Comparison of ENCODE assay signal across 19 cellular contexts in genomic region chr22:28497188-28497587, GRCh38.
DNase-seq lines count a peak whose midpoint lies in the region; ATAC-seq and TF ChIP-seq lines count a peak whose summit lies in the region.
"Had no signal": no experiment of that assay in that cellular context is flagged by ENCODE, and none has a peak within 500 bp of the region (broad histone marks: within the 10 kb centered on the region; RNA-seq: fewer than 3 reads in every experiment).

No MANE protein-coding gene starts in this region.

- H3K27ac Mint-ChIP-seq in chondrocyte (ENCODE audit: unreplicated experiment): no peak overlapping the region
- H3K27ac Mint-ChIP-seq in activated T-cell treated with anti-CD3 and anti-CD28 coated beads, Interleukin-2, amount 50 U/mL, for 24 hours: no peak overlapping the region
- H3K27ac Mint-ChIP-seq: CD8-positive, alpha-beta memory T cell had no signal

- H3K4me3 ChIP-seq in DND-41 (ENCODE audit: low read depth in 1 of 2, low read length in 2 of 2) (no peak overlapping the region), Loucy (ENCODE audit: low read length, poor library complexity, severe bottlenecking) (peak overlapping the region; percentile 36)
- H3K4me3 ChIP-seq: BLaER1, GM12878, MG63 had no signal

- H3K36me3 Mint-ChIP-seq in chondrocyte (ENCODE audit: low read depth): peaks cover 1% of the 10 kb centered on the region
- H3K36me3 Mint-ChIP-seq in activated T-cell treated with anti-CD3 and anti-CD28 coated beads, Interleukin-2, amount 50 U/mL, for 24 hours (ENCODE audit: low read depth): no peaks in the 10 kb centered on the region
- H3K36me3 Mint-ChIP-seq: CD8-positive, alpha-beta memory T cell had no signal

- H3K27ac ChIP-seq in DND-41 (ENCODE audit: low read length): peak overlapping the region; percentile 74
- H3K27ac ChIP-seq: BLaER1, HL-60 had no signal

- H3K9me3 Mint-ChIP-seq in chondrocyte (ENCODE audit: low read depth): peaks cover 3% of the 10 kb centered on the region
- H3K9me3 Mint-ChIP-seq in activated T-cell treated with anti-CD3 and anti-CD28 coated beads, Interleukin-2, amount 50 U/mL, for 24 hours: no peaks in the 10 kb centered on the region
- H3K9me3 Mint-ChIP-seq: CD8-positive, alpha-beta memory T cell had no signal

- peaks cover 84% of the 10 kb centered on the region for H3K4me1 ChIP-seq in DND-41 (ENCODE audit: insufficient read depth, low read length)
- H3K4me1 ChIP-seq in Loucy (ENCODE audit: insufficient read depth, low read length, poor library complexity, severe bottlenecking): peaks cover 87% of the 10 kb centered on the region
- H3K4me1 ChIP-seq: BLaER1 had no signal

- H3F3A ChIP-seq in Loucy (ENCODE audit: low read depth): peaks cover 8% of the 10 kb centered on the region; the same call in 1 of the 2 replicates

- H3K4me2 ChIP-seq in DND-41 (ENCODE audit: insufficient read depth, low read length) (peak overlapping the region; percentile 53), Loucy (ENCODE audit: low read depth, low read length, poor library complexity, severe bottlenecking) (peak overlapping the region; percentile 66)
- H3K4me2 ChIP-seq: BLaER1 had no signal

- no peaks in the 10 kb centered on the region for H3K9me2 ChIP-seq in Loucy (replicated peaks; ENCODE audit: low read depth, low read length)

- no peaks in the 10 kb centered on the region for H3K27me3 Mint-ChIP-seq in chondrocyte (ENCODE audit: low read depth)
- H3K27me3 Mint-ChIP-seq in activated T-cell treated with anti-CD3 and anti-CD28 coated beads, Interleukin-2, amount 50 U/mL, for 24 hours: peaks cover 14% of the 10 kb centered on the region

- no peak for TF ChIP-seq CTCF in DND-41 (IDR thresholded peaks at IDR 0.05; ENCODE audit: borderline replicate concordance, extremely low read depth, low read length, poor library complexity, severe bottlenecking)
- TF ChIP-seq CTCF in Loucy (conservative IDR thresholded peaks at IDR 0.05; ENCODE audit: low read length): no peak
- TF ChIP-seq CTCF in chondrocyte (IDR thresholded peaks at IDR 0.05): peak; percentile 30

- H3K36me3 ChIP-seq in DND-41 (ENCODE audit: insufficient read depth, low read length) (no peaks in the 10 kb centered on the region), Loucy (ENCODE audit: insufficient read depth, low read length) (no peaks in the 10 kb centered on the region)
- H3K36me3 ChIP-seq: BLaER1, MG63 had no signal

- no peaks in the 10 kb centered on the region for H3K4me1 Mint-ChIP-seq in chondrocyte (ENCODE audit: low read depth)
- H3K4me1 Mint-ChIP-seq in activated T-cell treated with anti-CD3 and anti-CD28 coated beads, Interleukin-2, amount 50 U/mL, for 24 hours (ENCODE audit: low read depth): no peaks in the 10 kb centered on the region
- H3K4me1 Mint-ChIP-seq: CD8-positive, alpha-beta memory T cell had no signal

- H3K27me3 ChIP-seq in DND-41 (ENCODE audit: insufficient read depth, low read length, poor library complexity) (no peaks in the 10 kb centered on the region), Loucy (ENCODE audit: insufficient read depth, low read length, poor library complexity, severe bottlenecking) (no peaks in the 10 kb centered on the region)
- H3K27me3 ChIP-seq: BLaER1, MG63 had no signal

- no peak for ATAC-seq in DND-41 (ENCODE audit: insufficient read depth, low read depth)
- ATAC-seq: GM12878 had no signal

- H4K20me1 ChIP-seq in DND-41 (ENCODE audit: insufficient read depth, low read length) (no peaks in the 10 kb centered on the region), Loucy (ENCODE audit: insufficient read depth, low read length, poor library complexity, severe bottlenecking) (no peaks in the 10 kb centered on the region)
- H4K20me1 ChIP-seq: BLaER1 had no signal

- no peaks in the 10 kb centered on the region for H3K79me2 ChIP-seq in DND-41 (ENCODE audit: insufficient read depth, low read length)
- H3K79me2 ChIP-seq in Loucy (ENCODE audit: insufficient read depth, low read length): no peaks in the 10 kb centered on the region

- H3K4me3 Mint-ChIP-seq in chondrocyte (ENCODE audit: unreplicated experiment): no peak overlapping the region
- H3K4me3 Mint-ChIP-seq in activated T-cell treated with anti-CD3 and anti-CD28 coated beads, Interleukin-2, amount 50 U/mL, for 24 hours: no peak overlapping the region
- H3K4me3 Mint-ChIP-seq: CD8-positive, alpha-beta memory T cell had no signal

- peak overlapping the region; percentile 25 for H3K9ac ChIP-seq in DND-41 (ENCODE audit: low read depth, low read length)
- H3K9ac ChIP-seq in Loucy (ENCODE audit: low read depth, low read length, poor library complexity, severe bottlenecking): peak overlapping the region; percentile 46
- H3K9ac ChIP-seq: BLaER1 had no signal

- H2AFZ ChIP-seq in DND-41 (ENCODE audit: low read depth, low read length) (no peak overlapping the region; the same call in 1 of the 2 replicates), Loucy (ENCODE audit: low read length) (peak overlapping the region; percentile 1; the same call in 1 of the 2 replicates)

- DNase-seq in DND-41 (no peak), chondrocyte (ENCODE audit: low spot score) (no peak), kidney glomerular epithelial cell (lab: John Stamatoyannopoulos, UW) (peak; percentile 12), activated gamma-delta T cell treated with Interleukin-2 at 50 U/mL for 16 hours (no peak), NK-92 (lab: John Stamatoyannopoulos, UW; ENCODE audit: unreplicated experiment) (no peak), NCI-H2107 treated with DMSO at 0.1 percent for 48 hours (lab: John Stamatoyannopoulos, UW; ENCODE audit: unreplicated experiment) (no peak)
- DNase-seq in activated T-cell treated with anti-CD3 and anti-CD28 coated beads, Interleukin-2, amount 50 U/mL, for 24 hours: no peak
- DNase-seq: ACHN; CD8-positive, alpha-beta memory T cell; KG1; MG63; NCI-H1105; NCI-H187; NCI-H2171; SHP77 had no signal

- H3K9me3 ChIP-seq in DND-41 (ENCODE audit: insufficient read depth, low read length, severe bottlenecking) (no peaks in the 10 kb centered on the region), Loucy (ENCODE audit: insufficient read depth, low read depth, low read length) (no peaks in the 10 kb centered on the region)
- H3K9me3 ChIP-seq: BLaER1, MG63 had no signal
